ENCODE assay signal across 10 cellular contexts in the genomic region with DNA sequence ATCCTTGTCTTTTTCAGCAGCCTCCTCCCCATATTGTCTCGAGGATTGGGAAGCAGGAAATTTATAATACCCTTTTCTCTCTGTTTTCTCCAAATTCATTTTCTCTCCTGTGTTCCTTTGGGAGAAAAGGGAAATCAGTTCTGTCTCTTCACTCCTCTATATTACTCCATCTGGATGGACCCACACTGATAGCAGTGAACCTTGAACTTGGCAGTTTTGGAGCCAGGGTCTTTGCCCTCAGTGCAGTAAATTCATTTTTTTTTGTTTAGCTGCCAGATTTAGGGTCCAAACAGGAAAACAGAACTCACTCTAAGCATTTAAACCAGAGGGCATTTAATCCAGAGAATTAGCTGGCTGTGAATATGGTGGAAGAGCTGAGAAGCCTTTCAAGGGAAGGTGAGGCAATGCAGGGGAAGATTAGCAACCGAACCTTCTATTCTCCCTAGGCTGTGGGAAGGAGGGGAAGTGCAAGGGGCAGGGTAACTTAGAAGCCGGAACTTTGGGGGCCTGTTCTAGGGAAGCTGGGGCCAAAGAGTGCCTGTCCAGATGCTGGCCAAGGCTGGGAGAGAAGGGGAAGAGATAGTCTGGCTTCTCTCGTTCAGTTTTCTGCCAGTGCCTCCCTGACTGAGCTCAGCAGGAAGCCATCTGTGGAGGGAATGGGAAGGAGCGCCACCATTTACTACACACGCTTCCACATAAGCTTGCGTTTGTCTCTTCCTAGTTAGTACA. TPM values are rescaled to one million over a fixed set of nuclear protein-coding genes. Genes with fewer than 3 reads are reported as not detected.
DNase-seq lines count a peak whose midpoint lies in the region; ATAC-seq and TF ChIP-seq lines count a peak whose summit lies in the region.
"Had no signal": no experiment of that assay in that cellular context is flagged by ENCODE, and none has a peak within 500 bp of the region (broad histone marks: within the 10 kb centered on the region; RNA-seq: fewer than 3 reads in every experiment).

No MANE protein-coding gene starts in this region.

- no peak for TF ChIP-seq CTCF in HL-60 (IDR thresholded peaks at IDR 0.05; ENCODE audit: insufficient read depth, low read length)
- TF ChIP-seq CTCF in WERI-Rb-1 (IDR thresholded peaks at IDR 0.05; ENCODE audit: low read depth, low read length): no peak
- no peak for TF ChIP-seq CTCF in right lobe of liver (IDR thresholded peaks at IDR 0.05)
- TF ChIP-seq CTCF in BE2C (IDR thresholded peaks at IDR 0.05; ENCODE audit: low read depth, low read length): no peak

- 51% methylated on average over 7 of the region's 7 CpGs for WGBS in right lobe of liver (ENCODE audit: insufficient coverage, low coverage, low lambda C conversion rate, missing lambda C conversion rate)

- ATAC-seq in right lobe of liver: peak; percentile 50 to 79 (median 70)

- H3K36me3 ChIP-seq in BLaER1 treated with 17β-estradiol and CSF1 and Interleukin-3, amounts not matched to agents 10 nM and 100 nM: no peaks in the 10 kb centered on the region
- H3K36me3 ChIP-seq in WERI-Rb-1 (peaks cover 3% of the 10 kb centered on the region; the same call in 1 of the 2 replicates), right lobe of liver (no peaks in the 10 kb centered on the region), BE2C (no peaks in the 10 kb centered on the region)
- H3K36me3 ChIP-seq: pancreas had no signal

- no peak overlapping the region for H3K9ac ChIP-seq in BLaER1 treated with 17β-estradiol and CSF1 and Interleukin-3, amounts not matched to agents 10 nM and 100 nM

- H4K20me1 ChIP-seq in BLaER1 treated with 17β-estradiol and CSF1 and Interleukin-3, amounts not matched to agents 10 nM and 100 nM: no peaks in the 10 kb centered on the region

- intact Hi-C loops in right lobe of liver (cut with DNase I): no loop called here

- H3K4me2 ChIP-seq in BLaER1 treated with 17β-estradiol and CSF1 and Interleukin-3, amounts not matched to agents 10 nM and 100 nM: peak overlapping the region; percentile 23 to 64 (median 41); a peak in 21 of 22 replicates

- peaks cover 13 to 19% (median 17%) of the 10 kb centered on the region in 10 experiments for H3K4me1 ChIP-seq in BLaER1 treated with 17β-estradiol and CSF1 and Interleukin-3, amounts not matched to agents 10 nM and 100 nM
- peaks cover 0 to 29% (median 12%) of the 10 kb centered on the region in 4 donors for H3K4me1 ChIP-seq in right lobe of liver
- peaks cover 13% of the 10 kb centered on the region for H3K4me1 ChIP-seq in BE2C

- DNase-seq in HL-60 (ENCODE audit: low read depth in 1 of 2, low spot score in 1 of 2) (peak; percentile 45 to 83), WERI-Rb-1 (peak; percentile 23), right lobe of liver (no peak), A172 (ENCODE audit: low spot score) (no peak), BE2C (no peak), T1000 (lab: John Stamatoyannopoulos, UW) (no peak), hepatic stellate cell (ENCODE audit: low spot score) (no peak)
- DNase-seq: central memory CD4-positive, alpha-beta T cell; pancreas had no signal

- TF ChIP-seq POLR2A in right lobe of liver (IDR thresholded peaks at IDR 0.05): no peak

- no peaks in the 10 kb centered on the region for H3K27me3 ChIP-seq in BLaER1 treated with 17β-estradiol and CSF1 and Interleukin-3, amounts not matched to agents 10 nM and 100 nM
- H3K27me3 ChIP-seq in HL-60 (ENCODE audit: insufficient read depth, poor library complexity, severe bottlenecking) (no peaks in the 10 kb centered on the region), WERI-Rb-1 (ENCODE audit: insufficient read depth, low read depth, severe bottlenecking) (no peaks in the 10 kb centered on the region), right lobe of liver (no peaks in the 10 kb centered on the region), BE2C (no peaks in the 10 kb centered on the region)
- H3K27me3 ChIP-seq: pancreas had no signal

- H3K27ac ChIP-seq in BLaER1 treated with 17β-estradiol and CSF1 and Interleukin-3, amounts not matched to agents 10 nM and 100 nM: peak overlapping the region in 4 of 11 experiments; percentile 3 to 33 (median 25); a peak in 3 of 22 replicates
- H3K27ac ChIP-seq in HL-60 (replicated peaks): peak overlapping the region; percentile 51
- peak overlapping the region; percentile 65 for H3K27ac ChIP-seq in WERI-Rb-1
- peak overlapping the region in 1 of 3 donors; percentile 16 for H3K27ac ChIP-seq in right lobe of liver
- H3K27ac ChIP-seq: pancreas had no signal

- H3K9me3 ChIP-seq in BLaER1 treated with 17β-estradiol and CSF1 and Interleukin-3, amounts not matched to agents 10 nM and 100 nM (replicated peaks in 1 of 11): no peaks in the 10 kb centered on the region
- H3K9me3 ChIP-seq in WERI-Rb-1 (ENCODE audit: severe bottlenecking) (no peaks in the 10 kb centered on the region), right lobe of liver (no peaks in the 10 kb centered on the region), BE2C (no peaks in the 10 kb centered on the region)
- H3K9me3 ChIP-seq: pancreas had no signal

- no peak overlapping the region for H3K4me3 ChIP-seq in BLaER1 treated with 17β-estradiol and CSF1 and Interleukin-3, amounts not matched to agents 10 nM and 100 nM
- H3K4me3 ChIP-seq in HL-60 (replicated peaks; ENCODE audit: insufficient read depth, low read length) (no peak overlapping the region), WERI-Rb-1 (ENCODE audit: low read depth, low read length) (no peak overlapping the region), right lobe of liver (no peak overlapping the region), BE2C (ENCODE audit: low read depth, low read length) (no peak overlapping the region)
- H3K4me3 ChIP-seq: pancreas had no signal

RNA-seq across cellular contexts. Expression of gene NPR2, which starts 16.3 kb away (rescaled TPM):
- 10 to 100 TPM in 5 of 6 experiments, 1 to 10 TPM in 1; 2.8 to 34.5 (median 13.1) TPM for total RNA-seq in right lobe of liver
- total RNA-seq in A172 (2014; rRNA removed; shearing (Covaris generic)): 1.9 and 2.1 TPM in 2 replicates
- 7.4 TPM for polyA plus RNA-seq in BE2C (2012; ENCODE audit: insufficient read depth, insufficient read length, low read depth)

RNA-seq across cellular contexts. Expression of gene MSMP, which starts 21.0 kb away (rescaled TPM):
- total RNA-seq in right lobe of liver: not detected
- total RNA-seq in A172 (2014; rRNA removed; shearing (Covaris generic)): not detected in 2 replicates
- polyA plus RNA-seq in BE2C (2012; ENCODE audit: insufficient read depth, insufficient read length, low read depth): 2.2 TPM

RNA-seq across cellular contexts. Expression of gene RGP1, which starts 26.0 kb away (rescaled TPM):
- 10 to 100 TPM in 5 of 6 experiments, 1 to 10 TPM in 1; 9.5 to 13.0 (median 11.4) TPM for total RNA-seq in right lobe of liver
- 10.4 and 16.1 TPM in 2 replicates for total RNA-seq in A172 (2014; rRNA removed; shearing (Covaris generic))
- 12.1 TPM for polyA plus RNA-seq in BE2C (2012; ENCODE audit: insufficient read depth, insufficient read length, low read depth)

RNA-seq across cellular contexts. Expression of gene GBA2, which starts 26.0 kb away (rescaled TPM):
- total RNA-seq in right lobe of liver: 10 to 100 TPM; 29.5 to 53.7 (median 35.2) TPM
- 12.2 and 15.0 TPM in 2 replicates for total RNA-seq in A172 (2014; rRNA removed; shearing (Covaris generic))
- 80.1 TPM for polyA plus RNA-seq in BE2C (2012; ENCODE audit: insufficient read depth, insufficient read length, low read depth)

RNA-seq across cellular contexts. Expression of gene SPAG8, which starts 37.0 kb away (rescaled TPM):
- total RNA-seq in right lobe of liver: 1 to 10 TPM in 1 of 6 experiments, under 1 TPM in 2, not detected in 3; 0.42 to 1.3 (median 0.80) TPM
- 0.21 and 0.29 TPM in 2 replicates for total RNA-seq in A172 (2014; rRNA removed; shearing (Covaris generic))
- polyA plus RNA-seq in BE2C (2012; ENCODE audit: insufficient read depth, insufficient read length, low read depth): 1.7 TPM

Comparison
In these comparisons a context has a peak if more than half of its experiments do, and no peak if none do; other contexts are left out.
1. DNase-seq: peak in HL-60 (2 of 2) and WERI-Rb-1 (single experiment); none in right lobe of liver (0 of 3), A172 (single experiment), BE2C (single experiment), T1000 (single experiment) and hepatic stellate cell (single experiment).